20 cellular contexts compared by ENCODE assay signal in genomic region chr2:181959508-181959907, GRCh38. TPM values are rescaled to one million over a fixed set of nuclear protein-coding genes. Genes with fewer than 3 reads are reported as not detected.
"Had no signal": no experiment of that assay in that cellular context is flagged by ENCODE, and none has a peak within 500 bp of the region (broad histone marks: within the 10 kb centered on the region; RNA-seq: fewer than 3 reads in every experiment).

No MANE protein-coding gene starts in this region.

- ATAC-seq: activated CD8-positive, alpha-beta T cell treated with anti-CD3 and anti-CD28 coated beads, Interleukin-2, amount 10 ng/mL, durations not matched to agents 7 days and 5 days; body of pancreas; gastroesophageal sphincter; left lobe of liver; natural killer cell treated with Interleukin-12 subunit alpha and Interleukin-12 subunit beta and Interleukin-15 and Interleukin-18, amount 100 ng/mL, for 72 hours had no signal

- H3K9me3 ChIP-seq: body of pancreas, gastroesophageal sphincter, tibial artery had no signal

- H3K36me3 ChIP-seq: gastroesophageal sphincter, tibial artery had no signal

- FAIRE-seq: urothelium cell line had no signal

- H3K27ac ChIP-seq: body of pancreas, gastroesophageal sphincter, tibial artery had no signal

- DNase-seq: activated CD4-positive, alpha-beta T cell treated with anti-CD3 and anti-CD28 coated beads, Interleukin-2, amount 10 ng/mL, durations not matched to agents 24 days and 14 days; activated CD4-positive, CD25-positive, alpha-beta regulatory T cell; activated CD8-positive, alpha-beta memory T cell treated with anti-CD3 and anti-CD28 coated beads, Interleukin-2, amount 50 U/mL, for 4 hours; activated CD8-positive, alpha-beta T cell treated with anti-CD3 and anti-CD28 coated beads, Interleukin-2, amount 10 ng/mL, durations not matched to agents 7 days and 5 days; activated effector memory CD4-positive, alpha-beta T cell treated with anti-CD3 and anti-CD28 coated beads, Interleukin-2, amount 50 U/mL, for 16 hours; activated T-cell treated with anti-CD3 and anti-CD28 coated beads, Interleukin-2, amount 50 U/mL, for 48 hours; amniotic stem cell; body of pancreas; effector memory CD4-positive, alpha-beta T cell; islet precursor cell; nucleus accumbens; stimulated activated CD4-positive, alpha-beta T cell treated with anti-CD3 and anti-CD28 coated beads, Interleukin-15, amount 100 ng/mL, for 24 hours; stimulated activated CD4-positive, alpha-beta T cell treated with anti-CD3 and anti-CD28 coated beads, Interleukin-4, amount 100 ng/mL, for 1 hour; stimulated activated naive CD4-positive, alpha-beta T cell; tibial artery had no signal

- H3K27me3 ChIP-seq: body of pancreas, gastroesophageal sphincter, tibial artery had no signal

- H3K4me3 ChIP-seq: body of pancreas, gastroesophageal sphincter, tibial artery had no signal

RNA-seq across cellular contexts. Expression of gene PPP1R1C, which starts 26.1 kb away (rescaled TPM):
- total RNA-seq: activated CD4-positive, alpha-beta T cell treated with anti-CD3 and anti-CD28 coated beads, Interleukin-2, amount 10 ng/mL, durations not matched to agents 24 days and 14 days; activated CD8-positive, alpha-beta T cell treated with anti-CD3 and anti-CD28 coated beads, Interleukin-2, amount 10 ng/mL, durations not matched to agents 7 days and 5 days; mesenteric fat pad; natural killer cell treated with Interleukin-12 subunit alpha and Interleukin-12 subunit beta and Interleukin-15 and Interleukin-18, amount 100 ng/mL, for 72 hours had no signal
